In the genomic region with DNA sequence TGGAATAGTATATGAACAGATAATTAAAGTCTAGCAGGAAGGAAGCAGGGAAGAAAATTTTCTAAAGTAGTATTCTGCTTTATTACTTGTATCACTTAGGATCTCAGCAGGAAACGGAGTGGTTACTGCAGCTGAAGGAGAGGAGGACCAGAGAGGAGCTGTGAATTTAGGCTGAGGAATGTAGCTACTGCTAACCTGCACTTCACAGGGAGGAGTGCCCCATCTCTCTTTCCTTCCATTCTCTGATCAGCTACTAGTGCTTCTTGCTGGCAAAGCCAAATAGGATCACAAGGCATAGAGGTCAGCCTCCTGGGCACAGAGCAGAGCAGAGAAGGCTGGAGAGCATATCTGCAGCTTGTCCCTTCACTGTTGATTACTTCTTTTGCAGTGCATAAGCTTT, we compare ENCODE assay signal across 25 cellular contexts.
"Had no signal": no experiment of that assay in that cellular context is flagged by ENCODE, and none has a peak within 500 bp of the region (broad histone marks: within the 10 kb centered on the region; RNA-seq: fewer than 3 reads in every experiment).

No MANE protein-coding gene starts in this region.

- H3K36me3 ChIP-seq: esophagus squamous epithelium, gastrocnemius medialis, suprapubic skin, uterus had no signal

- H3K27me3 ChIP-seq: esophagus squamous epithelium, gastrocnemius medialis, suprapubic skin, uterus had no signal

- H3K9me3 ChIP-seq: gastrocnemius medialis, suprapubic skin had no signal

- H3K4me1 Mint-ChIP-seq: activated B cell treated with CpG ODN at 0.5 μM for 24 hours; activated CD4-positive, alpha-beta T cell treated with anti-CD3 and anti-CD28 coated beads for 36 hours; activated naive CD4-positive, alpha-beta T cell treated with anti-CD3 and anti-CD28 coated beads, Interleukin-2, amount 10 ng/mL, durations not matched to agents 7 days and 5 days; memory B cell; naive B cell; stimulated activated effector memory CD8-positive, alpha-beta T cell treated with anti-CD3 and anti-CD28 coated beads, Interleukin-12 subunit alpha, Interleukin-12 subunit beta, amount 100 ng/mL, for 72 hours; stimulated activated naive CD8-positive, alpha-beta T cell treated with anti-CD3 and anti-CD28 coated beads, Interleukin-15, amount 100 ng/mL, for 72 hours had no signal

- DNase-seq: activated B cell treated with CpG ODN at 0.5 μM for 24 hours; activated CD4-positive, alpha-beta T cell treated with anti-CD3 and anti-CD28 coated beads for 36 hours; activated CD4-positive, alpha-beta T cell treated with anti-CD3 and anti-CD28 coated beads, Interleukin-2, amount 50 U/mL, for 4 hours; activated naive CD4-positive, alpha-beta T cell treated with anti-CD3 and anti-CD28 coated beads, Interleukin-2, amount 10 ng/mL, durations not matched to agents 7 days and 5 days; activated T-cell treated with anti-CD3 and anti-CD28 coated beads, Interleukin-2, amount 50 U/mL, for 48 hours; amygdala; esophagus squamous epithelium; gastrocnemius medialis; hippocampal formation; islet precursor cell; left cardiac atrium; naive B cell; posterior cingulate gyrus; small intestine; stimulated activated CD4-positive, alpha-beta T cell treated with anti-CD3 and anti-CD28 coated beads, Interleukin-2, amount 100 ng/mL, for 24 hours; stimulated activated naive CD8-positive, alpha-beta T cell treated with anti-CD3 and anti-CD28 coated beads, Interleukin-15, amount 100 ng/mL, for 72 hours; T-helper 9 cell; trophoblast cell; uterus had no signal

- H3K4me3 Mint-ChIP-seq: activated B cell treated with CpG ODN at 0.5 μM for 24 hours; activated CD4-positive, alpha-beta T cell treated with anti-CD3 and anti-CD28 coated beads for 36 hours; activated naive CD4-positive, alpha-beta T cell treated with anti-CD3 and anti-CD28 coated beads, Interleukin-2, amount 10 ng/mL, durations not matched to agents 7 days and 5 days; memory B cell; naive B cell; neural crest cell; stimulated activated effector memory CD8-positive, alpha-beta T cell treated with anti-CD3 and anti-CD28 coated beads, Interleukin-12 subunit alpha, Interleukin-12 subunit beta, amount 100 ng/mL, for 72 hours; stimulated activated naive CD8-positive, alpha-beta T cell treated with anti-CD3 and anti-CD28 coated beads, Interleukin-15, amount 100 ng/mL, for 72 hours had no signal

- H3K27me3 Mint-ChIP-seq: activated CD4-positive, alpha-beta T cell treated with anti-CD3 and anti-CD28 coated beads for 36 hours; activated naive CD4-positive, alpha-beta T cell treated with anti-CD3 and anti-CD28 coated beads, Interleukin-2, amount 10 ng/mL, durations not matched to agents 7 days and 5 days; memory B cell; stimulated activated naive CD8-positive, alpha-beta T cell treated with anti-CD3 and anti-CD28 coated beads, Interleukin-15, amount 100 ng/mL, for 72 hours had no signal

- H3K4me1 ChIP-seq: esophagus squamous epithelium, gastrocnemius medialis, suprapubic skin, uterus had no signal

- ATAC-seq: activated CD4-positive, alpha-beta T cell treated with anti-CD3 and anti-CD28 coated beads for 36 hours; gastrocnemius medialis; left cardiac atrium; sciatic nerve; stimulated activated effector memory CD8-positive, alpha-beta T cell treated with anti-CD3 and anti-CD28 coated beads, Interleukin-12 subunit alpha, Interleukin-12 subunit beta, amount 100 ng/mL, for 72 hours; stimulated activated naive CD8-positive, alpha-beta T cell treated with anti-CD3 and anti-CD28 coated beads, Interleukin-15, amount 100 ng/mL, for 72 hours had no signal

- H3K36me3 Mint-ChIP-seq: activated naive CD4-positive, alpha-beta T cell treated with anti-CD3 and anti-CD28 coated beads, Interleukin-2, amount 10 ng/mL, durations not matched to agents 7 days and 5 days; memory B cell; stimulated activated effector memory CD8-positive, alpha-beta T cell treated with anti-CD3 and anti-CD28 coated beads, Interleukin-12 subunit alpha, Interleukin-12 subunit beta, amount 100 ng/mL, for 72 hours had no signal

- H3K27ac Mint-ChIP-seq: activated B cell treated with CpG ODN at 0.5 μM for 24 hours; activated CD4-positive, alpha-beta T cell treated with anti-CD3 and anti-CD28 coated beads for 36 hours; activated naive CD4-positive, alpha-beta T cell treated with anti-CD3 and anti-CD28 coated beads, Interleukin-2, amount 10 ng/mL, durations not matched to agents 7 days and 5 days; memory B cell; naive B cell; stimulated activated effector memory CD8-positive, alpha-beta T cell treated with anti-CD3 and anti-CD28 coated beads, Interleukin-12 subunit alpha, Interleukin-12 subunit beta, amount 100 ng/mL, for 72 hours; stimulated activated naive CD8-positive, alpha-beta T cell treated with anti-CD3 and anti-CD28 coated beads, Interleukin-15, amount 100 ng/mL, for 72 hours had no signal

- H3K27ac ChIP-seq: coronary artery, esophagus squamous epithelium, gastrocnemius medialis, suprapubic skin, uterus had no signal

- H3K4me3 ChIP-seq: coronary artery, esophagus squamous epithelium, gastrocnemius medialis, suprapubic skin, uterus had no signal
